Comparison of ENCODE assay signal across 1 cellular context in the genomic region with DNA sequence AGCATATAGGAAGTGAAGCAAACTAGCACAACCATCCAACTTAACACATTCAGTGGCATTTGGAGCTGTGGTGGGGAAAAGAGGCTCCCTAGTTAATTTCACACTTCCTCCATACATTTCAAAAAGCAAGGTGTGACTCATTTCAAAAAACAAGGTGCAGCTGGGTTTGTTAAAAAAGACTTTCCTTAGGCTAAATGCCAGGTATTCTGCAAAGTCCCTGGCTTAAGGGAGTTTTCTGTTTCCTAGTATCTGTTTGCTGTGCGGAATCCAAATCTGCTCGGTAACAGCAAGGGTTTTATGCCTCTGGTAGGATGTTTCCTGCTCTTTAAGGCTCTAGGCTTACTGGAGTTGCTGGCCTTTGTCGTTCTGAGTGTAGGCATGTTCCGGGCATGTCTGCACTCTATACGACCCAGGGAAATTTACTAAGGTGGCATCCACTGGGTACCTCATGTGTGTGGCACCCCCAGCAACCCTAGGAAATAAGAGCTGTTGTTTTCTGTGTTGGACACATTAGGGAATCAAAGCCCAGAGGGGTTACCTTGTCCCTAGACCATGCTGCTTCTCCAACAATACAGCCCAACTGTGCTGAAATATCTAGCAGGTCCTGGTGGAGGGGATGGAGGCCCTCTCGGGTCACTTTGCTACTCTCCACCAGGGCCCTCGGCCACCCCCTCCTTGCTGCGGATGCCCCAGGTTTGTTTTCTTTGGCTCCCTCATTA.
TF ChIP-seq lines count a peak whose summit lies in the region.

No MANE protein-coding gene starts in this region.

TF ChIP-seq in IMR-90, 13 proteins besides CTCF, POLR2A, EP300 and RAD21 (continued from another document):
- TF ChIP-seq, protein P1, sequence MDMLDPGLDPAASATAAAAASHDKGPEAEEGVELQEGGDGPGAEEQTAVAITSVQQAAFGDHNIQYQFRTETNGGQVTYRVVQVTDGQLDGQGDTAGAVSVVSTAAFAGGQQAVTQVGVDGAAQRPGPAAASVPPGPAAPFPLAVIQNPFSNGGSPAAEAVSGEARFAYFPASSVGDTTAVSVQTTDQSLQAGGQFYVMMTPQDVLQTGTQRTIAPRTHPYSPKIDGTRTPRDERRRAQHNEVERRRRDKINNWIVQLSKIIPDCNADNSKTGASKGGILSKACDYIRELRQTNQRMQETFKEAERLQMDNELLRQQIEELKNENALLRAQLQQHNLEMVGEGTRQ (IDR thresholded peaks at IDR 0.05; ENCODE audit: low read depth, low read length) = no peak
- TF ChIP-seq BHLHE40 (IDR thresholded peaks at IDR 0.05; ENCODE audit: low read depth, low read length) (no peak), RCOR1 (IDR thresholded peaks at IDR 0.05; ENCODE audit: insufficient replicate concordance, low read length) (no peak), NFE2L2 (IDR thresholded peaks at IDR 0.05; ENCODE audit: low read depth, low read length) (no peak), CHD1 (IDR thresholded peaks at IDR 0.05; ENCODE audit: low read depth, low read length) (no peak)
